14 cellular contexts compared by ENCODE assay signal in genomic region chr4:125522992-125523391, GRCh38.
"Had no signal": no experiment of that assay in that cellular context is flagged by ENCODE, and none has a peak within 500 bp of the region (broad histone marks: within the 10 kb centered on the region; RNA-seq: fewer than 3 reads in every experiment).

No MANE protein-coding gene starts in this region.

- DNase-seq: activated CD4-positive, alpha-beta T cell treated with anti-CD3 and anti-CD28 coated beads, Interleukin-2, amount 10 ng/mL, durations not matched to agents 24 days and 14 days; activated CD8-positive, alpha-beta memory T cell treated with anti-CD3 and anti-CD28 coated beads for 24 hours; activated naive CD4-positive, alpha-beta T cell treated with anti-CD3 and anti-CD28 coated beads for 36 hours; colonic mucosa; effector CD4-positive, alpha-beta T cell; gastrocnemius medialis; heart right ventricle; lower lobe of right lung; naive B cell; stimulated activated CD4-positive, alpha-beta T cell treated with anti-CD3 and anti-CD28 coated beads, Interleukin-1b, Interleukin-23, amount 100 ng/mL, for 48 hours; substantia nigra; transverse colon had no signal

- H3K27me3 Mint-ChIP-seq: activated CD4-positive, alpha-beta T cell treated with anti-CD3 and anti-CD28 coated beads, Interleukin-2, amount 10 ng/mL, durations not matched to agents 24 days and 14 days; naive B cell; stimulated activated memory B cell treated with anti-CD40 and anti-IgM and Interleukin-4, amounts not matched to agents 10 μg/mL and 1 μg/mL and 100 μg/mL, for 72 hours had no signal

- H3K4me1 Mint-ChIP-seq: activated CD4-positive, alpha-beta T cell treated with anti-CD3 and anti-CD28 coated beads, Interleukin-2, amount 10 ng/mL, durations not matched to agents 24 days and 14 days; naive B cell; stimulated activated memory B cell treated with anti-CD40 and anti-IgM and Interleukin-4, amounts not matched to agents 10 μg/mL and 1 μg/mL and 100 μg/mL, for 72 hours had no signal

- H3K9me3 ChIP-seq: colonic mucosa, gastrocnemius medialis, heart right ventricle, lower lobe of right lung, right lobe of liver, transverse colon had no signal

- H3K4me3 Mint-ChIP-seq: activated CD4-positive, alpha-beta T cell treated with anti-CD3 and anti-CD28 coated beads, Interleukin-2, amount 10 ng/mL, durations not matched to agents 24 days and 14 days; activated naive CD4-positive, alpha-beta T cell treated with anti-CD3 and anti-CD28 coated beads for 36 hours; naive B cell; stimulated activated memory B cell treated with anti-CD40 and anti-IgM and Interleukin-4, amounts not matched to agents 10 μg/mL and 1 μg/mL and 100 μg/mL, for 72 hours had no signal

- H3K36me3 ChIP-seq: colonic mucosa, gastrocnemius medialis, heart right ventricle, lower lobe of right lung, right lobe of liver, transverse colon had no signal

- H3K4me1 ChIP-seq: colonic mucosa, gastrocnemius medialis, lower lobe of right lung, right lobe of liver, transverse colon had no signal

- H3K27ac ChIP-seq: colonic mucosa, gastrocnemius medialis, heart right ventricle, lower lobe of right lung, right lobe of liver, transverse colon had no signal

- H3K4me3 ChIP-seq: colonic mucosa, gastrocnemius medialis, heart right ventricle, lower lobe of right lung, right lobe of liver, transverse colon had no signal

- H3K36me3 Mint-ChIP-seq: naive B cell; stimulated activated memory B cell treated with anti-CD40 and anti-IgM and Interleukin-4, amounts not matched to agents 10 μg/mL and 1 μg/mL and 100 μg/mL, for 72 hours had no signal

- H3K9me3 Mint-ChIP-seq: activated CD4-positive, alpha-beta T cell treated with anti-CD3 and anti-CD28 coated beads, Interleukin-2, amount 10 ng/mL, durations not matched to agents 24 days and 14 days had no signal

- H3K27me3 ChIP-seq: colonic mucosa, gastrocnemius medialis, heart right ventricle, right lobe of liver, transverse colon had no signal

- H3K27ac Mint-ChIP-seq: activated CD4-positive, alpha-beta T cell treated with anti-CD3 and anti-CD28 coated beads, Interleukin-2, amount 10 ng/mL, durations not matched to agents 24 days and 14 days; activated naive CD4-positive, alpha-beta T cell treated with anti-CD3 and anti-CD28 coated beads for 36 hours; naive B cell; stimulated activated memory B cell treated with anti-CD40 and anti-IgM and Interleukin-4, amounts not matched to agents 10 μg/mL and 1 μg/mL and 100 μg/mL, for 72 hours had no signal
